17 cellular contexts compared by ENCODE assay signal in genomic region chr16:2058901-2059300, GRCh38. TPM values are rescaled to one million over a fixed set of nuclear protein-coding genes. Genes with fewer than 3 reads are reported as not detected.
"Had no signal": no experiment of that assay in that cellular context is flagged by ENCODE, and none has a peak within 500 bp of the region (broad histone marks: within the 10 kb centered on the region; RNA-seq: fewer than 3 reads in every experiment).

No MANE protein-coding gene starts in this region.

- DNase-seq: activated CD4-positive, alpha-beta memory T cell treated with anti-CD3 and anti-CD28 coated beads, Interleukin-2, amount 10 ng/mL, durations not matched to agents 7 days and 5 days; activated CD4-positive, alpha-beta T cell treated with anti-CD3 and anti-CD28 coated beads for 4 hours; activated naive CD4-positive, alpha-beta T cell treated with anti-CD3 and anti-CD28 coated beads, Interleukin-2, amount 10 ng/mL, durations not matched to agents 7 days and 5 days; activated T-cell treated with anti-CD3 and anti-CD28 coated beads, Interleukin-2, amount 50 U/mL, for 24 hours; hippocampal formation; left ventricle myocardium superior; naive thymus-derived CD8-positive, alpha-beta T cell; occipital lobe; right lobe of liver; stimulated activated CD4-positive, alpha-beta T cell treated with anti-CD3 and anti-CD28 coated beads, Interleukin-4, amount 100 ng/mL, for 4 hours; stimulated activated CD8-positive, alpha-beta memory T cell treated with anti-CD3 and anti-CD28 coated beads, Interleukin-4, amount 100 ng/mL, for 48 hours; stimulated activated naive CD8-positive, alpha-beta T cell treated with anti-CD3 and anti-CD28 coated beads, Interleukin-15, Interleukin-2, amounts not matched to agents 100 U/mL and 50 U/mL, for 24 hours; T-helper 2 cell; trophoblast cell had no signal

- H3K27ac ChIP-seq: right lobe of liver had no signal

- H3K4me2 ChIP-seq: smooth muscle cell had no signal

- H3K4me3 ChIP-seq: right lobe of liver, smooth muscle cell had no signal

- H3K27me3 ChIP-seq: right lobe of liver had no signal

- ATAC-seq: esophagus mucosa; left ventricle myocardium superior; naive thymus-derived CD8-positive, alpha-beta T cell; right lobe of liver; stimulated activated naive CD8-positive, alpha-beta T cell treated with anti-CD3 and anti-CD28 coated beads, Interleukin-15, Interleukin-2, amounts not matched to agents 100 U/mL and 50 U/mL, for 24 hours had no signal

- H3K9me3 ChIP-seq: right lobe of liver had no signal

RNA-seq across cellular contexts. Expression of gene NPW, which starts 39.3 kb away (rescaled TPM):
- polyA plus RNA-seq: keratinocyte; naive thymus-derived CD8-positive, alpha-beta T cell had no signal
